16 cellular contexts compared by ENCODE assay signal in the genomic region with DNA sequence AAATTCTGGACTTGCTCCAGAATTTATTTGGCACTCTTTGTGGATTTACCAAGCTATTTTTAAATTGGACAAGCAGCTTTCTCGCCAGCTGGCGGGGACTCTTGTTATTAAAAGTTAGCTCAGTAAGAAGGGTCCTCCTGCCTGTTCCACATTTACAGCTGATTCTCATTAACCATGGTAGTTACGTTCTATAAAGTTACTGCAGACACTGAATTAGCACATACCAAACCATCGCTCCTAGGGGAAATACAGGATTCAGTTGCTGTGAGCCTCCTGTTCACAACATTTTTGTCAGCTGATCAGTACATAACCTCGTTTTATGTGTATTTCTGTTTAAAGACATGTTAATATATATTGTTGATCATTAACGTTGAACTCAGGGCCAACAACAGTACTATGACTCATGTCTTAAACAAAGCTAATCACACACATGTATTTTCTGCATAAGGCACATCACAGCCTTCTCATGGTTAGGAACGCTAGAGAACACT. TPM values are rescaled to one million over a fixed set of nuclear protein-coding genes. Genes with fewer than 3 reads are reported as not detected.
DNase-seq lines count a peak whose midpoint lies in the region; ATAC-seq and TF ChIP-seq lines count a peak whose summit lies in the region.
"Had no signal": no experiment of that assay in that cellular context is flagged by ENCODE, and none has a peak within 500 bp of the region (broad histone marks: within the 10 kb centered on the region; RNA-seq: fewer than 3 reads in every experiment).

No MANE protein-coding gene starts in this region.

- CTCF ChIA-PET in BJ (lab: Yijun Ruan, JAX) = interaction anchor here (1.2 to 3.0 kb wide), 2 partner anchors 27 to 138 kb away, joined by 7 to 14 read pairs; no protein-coding TSS in a partner anchor

- H3K36me3 ChIP-seq in BJ (ENCODE audit: control insufficient read depth, insufficient read depth, low read length) = peaks cover 5% of the 10 kb centered on the region; the same call in 1 of the 2 replicates
- H3K36me3 ChIP-seq in rectal smooth muscle tissue (ENCODE audit: control insufficient read depth, insufficient read depth, low read length) = peaks cover 17% of the 10 kb centered on the region

- DNase-seq in BJ (ENCODE audit: low read depth) = peak; percentile 31
- DNase-seq in NCI-H446 (lab: John Stamatoyannopoulos, UW) = peak; percentile 33 to 82
- peak; percentile 67 for DNase-seq in fibroblast of the aortic adventitia (ENCODE audit: low read depth)
- no peak for DNase-seq in HCEC 1CT
- DNase-seq in middle frontal gyrus (ENCODE audit: extremely low spot score, low spot score) = no peak
- no peak for DNase-seq in NCI-H2196 (lab: John Stamatoyannopoulos, UW; ENCODE audit: unreplicated experiment)
- DNase-seq: erythroblast, NCI-H187 treated with DMSO at 0.1 percent for 48 hours had no signal

- POLR2A ChIA-PET in BJ (lab: Charles Lee) = no interaction called here

- H3K27me3 ChIP-seq in BJ (ENCODE audit: control insufficient read depth, insufficient read depth, low read length) = no peaks in the 10 kb centered on the region
- no peaks in the 10 kb centered on the region for H3K27me3 ChIP-seq in rectal smooth muscle tissue (ENCODE audit: control insufficient read depth, insufficient read depth, low read length)

- ATAC-seq in GM21390 (IDR thresholded peaks at IDR 0.05; ENCODE audit: unreplicated experiment) = no peak
- ATAC-seq: left lobe of liver had no signal

- peak overlapping the region; percentile 73 for H3K27ac ChIP-seq in rectal smooth muscle tissue (ENCODE audit: low read depth, low read length)
- H3K27ac ChIP-seq: C4-2B had no signal

- peaks cover 32% of the 10 kb centered on the region for H3K4me1 ChIP-seq in rectal smooth muscle tissue (ENCODE audit: control insufficient read depth, insufficient read depth, low read length)

- no peak overlapping the region for H3K9ac ChIP-seq in rectal smooth muscle tissue (ENCODE audit: low read length)

- no peak for TF ChIP-seq CTCF in BJ (IDR thresholded peaks at IDR 0.05; ENCODE audit: insufficient read depth, low read depth, low read length)
- TF ChIP-seq CTCF in fibroblast of the aortic adventitia (IDR thresholded peaks at IDR 0.05; ENCODE audit: insufficient read depth, low read length) = no peak

- H3K4me3 ChIP-seq in BJ (ENCODE audit: low read depth, low read length) (no peak overlapping the region), fibroblast of the aortic adventitia (ENCODE audit: low read depth, low read length) (no peak overlapping the region), rectal smooth muscle tissue (ENCODE audit: low read length) (no peak overlapping the region)

RNA-seq across cellular contexts. Expression of a gene that starts 4.2 kb away (rescaled TPM):
- polyA plus RNA-seq in BJ (2011; rRNA removed) = 28.1 and 31.1 TPM in 2 replicates
- polyA minus RNA-seq in BJ (2011; rRNA and poly(A)+ RNA removed) = 15.3 and 28.7 TPM in 2 replicates
- 73.6 and 83.0 TPM in 2 replicates for total RNA-seq in fibroblast of the aortic adventitia (ENCODE audit: low replicate concordance)

RNA-seq across cellular contexts. Expression of a gene that starts 12.1 kb away (rescaled TPM):
- not detected in 2 replicates for polyA plus RNA-seq in BJ (2011; rRNA removed)
- not detected in 2 replicates for polyA minus RNA-seq in BJ (2011; rRNA and poly(A)+ RNA removed)
- not detected in 2 replicates for total RNA-seq in fibroblast of the aortic adventitia (ENCODE audit: low replicate concordance)
- total RNA-seq: left lobe of liver, osteoblast, RPMI7951 had no signal

RNA-seq across cellular contexts. Expression of a gene that starts 48.7 kb away (rescaled TPM):
- polyA plus RNA-seq in BJ (2011; rRNA removed) = not detected in 2 replicates
- polyA minus RNA-seq in BJ (2011; rRNA and poly(A)+ RNA removed) = not detected in 2 replicates
- total RNA-seq in fibroblast of the aortic adventitia (ENCODE audit: low replicate concordance) = not detected in 2 replicates
- total RNA-seq: H1, left lobe of liver, osteoblast, RPMI7951, subcutaneous adipose tissue had no signal
- polyA plus RNA-seq: H1 had no signal

Comparison
In these comparisons a context has a peak if more than half of its experiments do, and no peak if none do; other contexts are left out.
1. DNase-seq: peak in BJ (single experiment), NCI-H446 (2 of 2) and fibroblast of the aortic adventitia (single experiment); none in HCEC 1CT (single experiment), middle frontal gyrus (single experiment) and NCI-H2196 (single experiment).